8 cellular contexts compared by ENCODE assay signal in the genomic region with DNA sequence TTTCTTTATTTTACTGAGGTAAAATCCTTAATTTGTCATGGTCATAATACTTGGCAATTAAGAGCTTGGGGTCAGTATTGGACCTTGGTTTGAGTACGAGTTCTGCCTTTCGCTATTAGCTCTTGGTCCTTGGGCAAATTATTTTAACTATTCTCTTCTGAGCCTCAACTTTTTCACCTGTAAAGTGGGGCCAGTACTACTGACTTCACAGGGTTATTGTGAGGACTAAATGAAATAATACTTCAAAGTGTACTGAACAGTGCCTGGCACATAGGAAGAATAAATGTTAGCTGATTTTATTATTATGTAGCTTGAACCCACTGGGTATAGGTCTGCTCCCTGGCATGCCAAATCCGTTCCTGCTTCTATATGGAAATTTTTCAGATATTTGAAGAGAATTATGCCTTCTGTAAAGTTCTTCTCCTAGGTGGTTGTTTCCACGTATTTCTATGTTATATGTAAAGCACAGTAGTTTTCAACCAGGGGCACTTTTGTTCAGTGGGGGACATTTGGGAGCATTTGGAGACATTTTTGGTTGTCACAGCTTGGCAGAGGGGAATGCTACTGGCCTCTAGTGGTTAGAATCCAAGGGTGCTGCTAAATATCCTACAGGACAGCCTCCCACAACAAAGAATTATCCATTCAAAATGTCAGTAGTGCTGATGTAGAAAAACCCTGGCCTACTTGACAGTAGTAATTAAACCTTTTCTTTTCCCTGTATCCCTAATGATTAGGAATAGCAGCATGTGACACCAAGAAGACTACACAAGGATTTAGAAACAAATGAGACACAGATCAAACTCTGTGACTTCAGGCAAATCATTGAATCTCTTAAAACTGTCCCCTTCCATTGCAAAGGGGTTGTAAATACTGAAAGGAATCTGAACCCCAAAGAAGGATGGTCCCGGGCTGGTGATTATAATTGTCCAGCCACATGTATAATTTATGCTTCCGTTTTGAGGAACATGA. TPM values are rescaled to one million over a fixed set of nuclear protein-coding genes. Genes with fewer than 3 reads are reported as not detected.
A peak's percentile ranks its signal among the peaks of the same experiment; 100 is the strongest.
DNase-seq lines count a peak whose midpoint lies in the region; ATAC-seq, FAIRE-seq and TF ChIP-seq lines count a peak whose summit lies in the region.

No MANE protein-coding gene starts in this region.

- TF ChIP-seq RAD21 in HepG2 (CRISPR knock-in tag; IDR thresholded peaks at IDR 0.05) = peak; percentile 47; the same call in 1 of the 2 replicates

- no peak overlapping the region for H3K27ac ChIP-seq in HepG2 (ENCODE audit: extremely low read length, insufficient read depth, low read length)

- no peak overlapping the region for H2AFZ ChIP-seq in HepG2 (ENCODE audit: low read length)

- no peak for TF ChIP-seq POLR2A in HepG2 (IDR thresholded peaks at IDR 0.05; ENCODE audit: insufficient read depth in 1 of 2, low read depth in 2 of 2, low read length in 2 of 2)

- H3K9me3 ChIP-seq in HepG2 (ENCODE audit: low read length) = no peaks in the 10 kb centered on the region

- no peaks in the 10 kb centered on the region for H3K36me3 ChIP-seq in HepG2 (replicated peaks in 1 of 2; ENCODE audit: control insufficient read depth in 1 of 2, insufficient read depth in 2 of 2, low read length in 2 of 2)

- POLR2A ChIA-PET in HepG2 (lab: Yijun Ruan, JAX) = interaction anchor here (1.4 to 2.0 kb wide), 2 partner anchors 42 to 57 kb away, joined by 3 to 8 read pairs; no protein-coding TSS in a partner anchor

- BruUV-seq in HepG2 (replicated peaks; lab: Mats Ljungman, UMichigan) = no TSS peak

- H3K79me2 ChIP-seq in HepG2 (ENCODE audit: insufficient read depth, low read length) = peaks cover 84% of the 10 kb centered on the region

- intact Hi-C loops in HepG2 (cut with micrococcal nuclease; ENCODE audit: unreplicated experiment) = loop anchor here (1.0 to 10.0 kb wide), 3 partner anchors 35 to 128 kb away; no protein-coding TSS in a partner anchor

- peak; percentile 9 for DNase-seq in stimulated activated CD4-positive, alpha-beta T cell treated with anti-CD3 and anti-CD28 coated beads, Interleukin-4, amount 100 ng/mL, for 24 hours
- DNase-seq in stimulated activated CD4-positive, alpha-beta T cell treated with anti-CD3 and anti-CD28 coated beads, Interleukin-1b, Interleukin-23, amount 100 ng/mL, for 48 hours = no peak
- peak; percentile 7 for DNase-seq in NCI-H1105 (lab: John Stamatoyannopoulos, UW)
- peak; percentile 40 for DNase-seq in astrocyte of the spinal cord (ENCODE audit: low read depth, low spot score)
- peak; percentile 43 for DNase-seq in HepG2 (ENCODE audit: low spot score)

- peak; percentile 81 for TF ChIP-seq CTCF in astrocyte of the spinal cord (IDR thresholded peaks at IDR 0.05; ENCODE audit: low read depth, low read length)
- peak; percentile 66 for TF ChIP-seq CTCF in HepG2 (CRISPR knock-in tag; IDR thresholded peaks at IDR 0.05)

- FAIRE-seq in HepG2 (lab: Jason Lieb, UNC) = peak; percentile 76

- CTCF ChIA-PET in HepG2 (lab: Yijun Ruan, JAX; ENCODE audit: low intra/inter-chr PET ratio, low total read pairs) = interaction anchor here (1.6 kb wide), 1 partner anchor 38 kb away, joined by 5 read pairs; no protein-coding TSS in a partner anchor

- 87% methylated on average over 6 of the region's 6 CpGs for WGBS in HepG2 (ENCODE audit: low lambda C conversion rate)

- H3K4me3 ChIP-seq in astrocyte of the spinal cord (ENCODE audit: low read depth, low read length) (no peak overlapping the region), HepG2 (replicated peaks in 1 of 3; ENCODE audit: insufficient read depth in 1 of 3, low read depth in 2 of 3, low read length in 3 of 3) (no peak overlapping the region)

- no peak overlapping the region for H3K4me2 ChIP-seq in HepG2 (ENCODE audit: low read depth, low read length)

- no peaks in the 10 kb centered on the region; a peak in 1 of 5 replicates for H3K27me3 ChIP-seq in HepG2 (ENCODE audit: control insufficient read depth in 1 of 2, insufficient read depth in 2 of 2, low read length in 2 of 2)

- H3K4me1 ChIP-seq in HepG2 (ENCODE audit: insufficient read depth, low read length) = peaks cover 44% of the 10 kb centered on the region

- peaks cover 12% of the 10 kb centered on the region for H4K20me1 ChIP-seq in HepG2 (ENCODE audit: insufficient read depth, low read length)

- ATAC-seq in HepG2 = no peak
- ATAC-seq in GM21390 (IDR thresholded peaks at IDR 0.05; ENCODE audit: unreplicated experiment) = no peak
- no peak for ATAC-seq in HG03565 (IDR thresholded peaks at IDR 0.05; ENCODE audit: unreplicated experiment)
- no peak for ATAC-seq in HG02759 (IDR thresholded peaks at IDR 0.05; ENCODE audit: unreplicated experiment)

- TF ChIP-seq EP300 in HepG2 (IDR thresholded peaks at IDR 0.05; ENCODE audit: low read depth in 2 of 2, low read length in 2 of 2) = no peak
- no peak for TF ChIP-seq EP300 in HepG2 (CRISPR knock-in tag; IDR thresholded peaks at IDR 0.05; ENCODE audit: borderline replicate concordance)

- H3K9ac ChIP-seq in HepG2 (ENCODE audit: insufficient read depth, low read depth, low read length) = no peak overlapping the region

- in situ Hi-C loops in astrocyte of the spinal cord (cut with HindIII; ENCODE audit: low sequenced_read_pairs) = no loop called here
- in situ Hi-C loops in HepG2 (cut with HindIII; ENCODE audit: extremely low pct_ligation_motif_present, low pct_unique_long_range_greater_than_20kb) = no loop called here

TF ChIP-seq in HepG2, 621 proteins besides CTCF, POLR2A, EP300 and RAD21 (continues in another document):
- TF ChIP-seq HOXA3 (CRISPR knock-in tag; IDR thresholded peaks at IDR 0.05) (no peak), ZBTB21 (CRISPR knock-in tag; IDR thresholded peaks at IDR 0.05) (no peak), ZNF629 (CRISPR knock-in tag; conservative IDR thresholded peaks at IDR 0.05) (peak; percentile 72), HCFC1 (IDR thresholded peaks at IDR 0.05; ENCODE audit: low read depth, low read length) (no peak), ZNF782 (CRISPR knock-in tag; IDR thresholded peaks at IDR 0.05; ENCODE audit: borderline replicate concordance) (no peak), ZFP41 (CRISPR knock-in tag; IDR thresholded peaks at IDR 0.05; ENCODE audit: borderline replicate concordance) (no peak), STAG1 (CRISPR knock-in tag; IDR thresholded peaks at IDR 0.05) (peak; percentile 55), ZNF101 (CRISPR knock-in tag; IDR thresholded peaks at IDR 0.05; ENCODE audit: borderline replicate concordance, low read depth) (no peak), TEAD3 (CRISPR knock-in tag; optimal IDR thresholded peaks at IDR 0.05; ENCODE audit: borderline replicate concordance) (peak; percentile 80), SMC3 (IDR thresholded peaks at IDR 0.05; ENCODE audit: low read length) (peak; percentile 67), ELF3 (CRISPR knock-in tag; IDR thresholded peaks at IDR 0.05) (0 out of 2 replicates have a peak, but pooled peaks have one; percentile 8)

RNA-seq across cellular contexts. Expression of gene RCL1, which starts 4.5 kb away (rescaled TPM):
- total RNA-seq in HepG2 (2016; rRNA removed; fragmentation: Illumina TruSeq; extraction: Trizol) = 31.6 and 33.9 TPM in 2 replicates
- total RNA-seq in HepG2 (2016; cell fraction: cytosol; rRNA removed; fragmentation: Illumina TruSeq; extraction: Trizol; ENCODE audit: low read depth) = 47.2 and 49.8 TPM in 2 replicates
- 32.4 and 35.1 TPM in 2 replicates for total RNA-seq in HepG2 (2016; cell fraction: insoluble cytoplasmic fraction; rRNA removed; fragmentation: Illumina TruSeq; extraction: Trizol)
- 31.7 and 32.8 TPM in 2 replicates for total RNA-seq in HepG2 (2016; cell fraction: membrane; rRNA removed; fragmentation: Illumina TruSeq; extraction: Trizol)
- 28.3 and 32.7 TPM in 2 replicates for total RNA-seq in HepG2 (2016; cell fraction: nucleus; rRNA removed; fragmentation: Illumina TruSeq; extraction: Trizol)
- polyA plus RNA-seq in HepG2 (2011; rRNA removed) = 22.3 and 25.9 TPM in 2 replicates
- 16.4 and 27.5 TPM in 2 replicates for polyA plus RNA-seq in HepG2 (2011; cell fraction: cytosol; rRNA removed)
- 21.0 and 22.1 TPM in 2 replicates for polyA plus RNA-seq in HepG2 (2011; cell fraction: nucleus; rRNA removed)
- 18.3 and 18.7 TPM in 2 replicates for polyA plus RNA-seq in HepG2 (2012)
- 3.6 and 6.7 TPM in 2 replicates for polyA plus RNA-seq in HepG2 (2016; cell fraction: cytosol; fragmentation: Illumina TruSeq; extraction: Trizol; ENCODE audit: low read depth)
- 32.9 and 39.4 TPM in 2 replicates for polyA plus RNA-seq in HepG2 (2016; cell fraction: insoluble cytoplasmic fraction; fragmentation: Illumina TruSeq; extraction: Trizol; ENCODE audit: low read depth)
- 8.3 and 8.4 TPM in 2 replicates for polyA plus RNA-seq in HepG2 (2016; cell fraction: membrane; fragmentation: Illumina TruSeq; extraction: Trizol; ENCODE audit: low read depth)
- 33.7 and 36.4 TPM in 2 replicates for polyA plus RNA-seq in HepG2 (2016; cell fraction: nucleus; fragmentation: Illumina TruSeq; extraction: Trizol; ENCODE audit: insufficient read depth, low read depth)
- polyA minus RNA-seq in HepG2 (2011; rRNA and poly(A)+ RNA removed; ENCODE audit: low replicate concordance) = 32.3 and 35.4 TPM in 2 replicates
- 11.1 and 16.9 TPM in 2 replicates for polyA minus RNA-seq in HepG2 (2011; cell fraction: cytosol; rRNA and poly(A)+ RNA removed)
- polyA minus RNA-seq in HepG2 (2011; cell fraction: nucleus; rRNA and poly(A)+ RNA removed) = 66.7 and 69.2 TPM in 2 replicates

RNA-seq across cellular contexts. Expression of gene AK3, which starts 56.3 kb away (rescaled TPM):
- total RNA-seq in HepG2 (2016; rRNA removed; fragmentation: Illumina TruSeq; extraction: Trizol) = 109 and 153 TPM in 2 replicates
- total RNA-seq in HepG2 (2016; cell fraction: cytosol; rRNA removed; fragmentation: Illumina TruSeq; extraction: Trizol; ENCODE audit: low read depth) = 16.7 and 23.9 TPM in 2 replicates
- 110 and 144 TPM in 2 replicates for total RNA-seq in HepG2 (2016; cell fraction: insoluble cytoplasmic fraction; rRNA removed; fragmentation: Illumina TruSeq; extraction: Trizol)
- total RNA-seq in HepG2 (2016; cell fraction: membrane; rRNA removed; fragmentation: Illumina TruSeq; extraction: Trizol) = 101 and 104 TPM in 2 replicates
- total RNA-seq in HepG2 (2016; cell fraction: nucleus; rRNA removed; fragmentation: Illumina TruSeq; extraction: Trizol) = 61.8 and 62.9 TPM in 2 replicates
- polyA plus RNA-seq in HepG2 (2011; rRNA removed) = 65.1 and 76.8 TPM in 2 replicates
- polyA plus RNA-seq in HepG2 (2011; cell fraction: cytosol; rRNA removed) = 36.3 and 48.4 TPM in 2 replicates
- polyA plus RNA-seq in HepG2 (2011; cell fraction: nucleus; rRNA removed) = 25.4 and 34.0 TPM in 2 replicates
- 69.0 and 81.6 TPM in 2 replicates for polyA plus RNA-seq in HepG2 (2012)
- 22.4 and 31.8 TPM in 2 replicates for polyA plus RNA-seq in HepG2 (2016; cell fraction: cytosol; fragmentation: Illumina TruSeq; extraction: Trizol; ENCODE audit: low read depth)
- 189 TPM in 2 replicates for polyA plus RNA-seq in HepG2 (2016; cell fraction: insoluble cytoplasmic fraction; fragmentation: Illumina TruSeq; extraction: Trizol; ENCODE audit: low read depth)
- polyA plus RNA-seq in HepG2 (2016; cell fraction: membrane; fragmentation: Illumina TruSeq; extraction: Trizol; ENCODE audit: low read depth) = 89.4 and 100 TPM in 2 replicates
- 119 and 121 TPM in 2 replicates for polyA plus RNA-seq in HepG2 (2016; cell fraction: nucleus; fragmentation: Illumina TruSeq; extraction: Trizol; ENCODE audit: insufficient read depth, low read depth)
- 14.9 and 54.2 TPM in 2 replicates for polyA minus RNA-seq in HepG2 (2011; rRNA and poly(A)+ RNA removed; ENCODE audit: low replicate concordance)
- 85.6 and 86.5 TPM in 2 replicates for polyA minus RNA-seq in HepG2 (2011; cell fraction: cytosol; rRNA and poly(A)+ RNA removed)
- polyA minus RNA-seq in HepG2 (2011; cell fraction: nucleus; rRNA and poly(A)+ RNA removed) = 61.7 and 75.2 TPM in 2 replicates
